ENCODE assay signal across 8 cellular contexts in genomic region chr12:65121049-65121955, GRCh38. TPM values are rescaled to one million over a fixed set of nuclear protein-coding genes. Genes with fewer than 3 reads are reported as not detected.
DNase-seq lines count a peak whose midpoint lies in the region; ATAC-seq and TF ChIP-seq lines count a peak whose summit lies in the region.

Gene WIF1, minus strand, starts transcription at chr12:65121305. Its CDS starts 114 bp downstream, at chr12:65121191.

- peak; percentile 19; the same call in 1 of the 2 replicates for TF ChIP-seq CTCF in BJ (IDR thresholded peaks at IDR 0.05; ENCODE audit: insufficient read depth, low read depth, low read length)

- POLR2A ChIA-PET in BJ (lab: Charles Lee), result no interaction called here

- DNase-seq in BJ (ENCODE audit: low read depth), result no peak
- peak; percentile 16 for DNase-seq in NCI-H1417 treated with DMSO at 0.1 percent for 48 hours (lab: John Stamatoyannopoulos, UW)
- DNase-seq in activated naive CD4-positive, alpha-beta T cell treated with anti-CD3 and anti-CD28 coated beads, Interleukin-2, amount 10 ng/mL, durations not matched to agents 7 days and 5 days, result peak; percentile 38
- DNase-seq in left ventricle myocardium superior, result peak; percentile 33
- DNase-seq in skeletal muscle cell (ENCODE audit: low read depth), result no peak
- no peak for DNase-seq in UCSD-AML1 (lab: John Stamatoyannopoulos, UW; ENCODE audit: unreplicated experiment)

- H3K4me3 ChIP-seq in BJ (ENCODE audit: low read depth, low read length) (no peak within 1 kb of the TSS), skeletal muscle cell (ENCODE audit: low read depth, low read length) (peak within 1 kb of the TSS; percentile 44)

- H3K4me1 Mint-ChIP-seq in activated naive CD4-positive, alpha-beta T cell treated with anti-CD3 and anti-CD28 coated beads, Interleukin-2, amount 10 ng/mL, durations not matched to agents 7 days and 5 days, result peaks cover 11% of the 10 kb centered on the region

- H3K4me3 Mint-ChIP-seq in activated naive CD4-positive, alpha-beta T cell treated with anti-CD3 and anti-CD28 coated beads, Interleukin-2, amount 10 ng/mL, durations not matched to agents 7 days and 5 days, result peak within 1 kb of the TSS; percentile 57

- H3K27me3 ChIP-seq in BJ (ENCODE audit: control insufficient read depth, insufficient read depth, low read length), result peaks cover 23% of the 10 kb centered on the region

- no peaks in the 10 kb centered on the region for H3K36me3 Mint-ChIP-seq in activated naive CD4-positive, alpha-beta T cell treated with anti-CD3 and anti-CD28 coated beads, Interleukin-2, amount 10 ng/mL, durations not matched to agents 7 days and 5 days

- no peaks in the 10 kb centered on the region for H3K9me3 Mint-ChIP-seq in activated naive CD4-positive, alpha-beta T cell treated with anti-CD3 and anti-CD28 coated beads, Interleukin-2, amount 10 ng/mL, durations not matched to agents 7 days and 5 days

- CTCF ChIA-PET in BJ (lab: Yijun Ruan, JAX), result interaction anchor here (5.0 kb wide), 1 partner anchor 229 kb away, joined by 39 read pairs; no protein-coding TSS in a partner anchor
- CTCF ChIA-PET in activated naive CD4-positive, alpha-beta T cell treated with anti-CD3 and anti-CD28 coated beads, Interleukin-2, amount 10 ng/mL, durations not matched to agents 7 days and 5 days (lab: Charles Lee), result interaction anchor here (1.0 to 2.9 kb wide), 4 partner anchors 10 to 113 kb away, joined by 4 to 10 read pairs (median 6); no protein-coding TSS in a partner anchor

- ATAC-seq in GM19395 (IDR thresholded peaks at IDR 0.05; ENCODE audit: unreplicated experiment) (peak; percentile 57), left ventricle myocardium superior (peak; percentile 19), HG03095 (IDR thresholded peaks at IDR 0.05; ENCODE audit: unreplicated experiment) (no peak)

- H3K36me3 ChIP-seq in BJ (ENCODE audit: control insufficient read depth, insufficient read depth, low read length), result no peaks in the 10 kb centered on the region

- peaks cover 42% of the 10 kb centered on the region for H3K27me3 Mint-ChIP-seq in activated naive CD4-positive, alpha-beta T cell treated with anti-CD3 and anti-CD28 coated beads, Interleukin-2, amount 10 ng/mL, durations not matched to agents 7 days and 5 days

- intact Hi-C loops in left ventricle myocardium superior (cut with micrococcal nuclease), result no loop called here

- H3K27ac Mint-ChIP-seq in activated naive CD4-positive, alpha-beta T cell treated with anti-CD3 and anti-CD28 coated beads, Interleukin-2, amount 10 ng/mL, durations not matched to agents 7 days and 5 days, result no peak within 1 kb of the TSS

RNA-seq across cellular contexts. Expression of gene WIF1, which starts in this region (rescaled TPM):
- polyA plus RNA-seq in BJ (2011; rRNA removed), result not detected in 2 replicates
- polyA minus RNA-seq in BJ (2011; rRNA and poly(A)+ RNA removed), result not detected in 2 replicates
- not detected for total RNA-seq in left ventricle myocardium superior

Comparison
In these comparisons a context has a peak if more than half of its experiments do, and no peak if none do; other contexts are left out.
1. Peak in DNase-seq and ATAC-seq in left ventricle myocardium superior; RNA of the gene not detected or under 1 TPM.
2. DNase-seq: peak in NCI-H1417 treated with DMSO at 0.1 percent for 48 hours (single experiment) and activated naive CD4-positive, alpha-beta T cell treated with anti-CD3 and anti-CD28 coated beads, Interleukin-2, amount 10 ng/mL, durations not matched to agents 7 days and 5 days (single experiment); none in BJ (single experiment), skeletal muscle cell (single experiment) and UCSD-AML1 (single experiment).